1 cellular context compared by ENCODE assay signal in the genomic region with DNA sequence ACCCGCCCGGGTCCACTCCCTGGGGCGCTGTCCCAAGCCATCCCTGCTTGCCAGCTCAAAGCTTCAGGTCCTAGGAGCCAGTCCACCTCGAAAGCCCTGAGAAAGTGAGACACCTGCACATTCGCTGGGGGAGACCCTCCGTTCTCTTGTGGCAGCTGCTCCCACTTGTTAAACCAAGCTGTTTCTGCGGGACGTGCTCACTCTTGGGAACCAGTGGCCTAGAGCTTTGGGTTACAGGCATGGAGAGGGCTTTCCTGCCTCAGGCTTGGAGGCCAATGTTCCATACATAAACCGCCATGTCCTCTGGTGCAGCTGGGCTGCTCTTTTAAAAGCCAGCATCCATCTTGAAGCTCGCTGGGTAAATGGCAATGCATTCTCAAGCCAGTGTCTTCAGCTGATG.
TF ChIP-seq lines count a peak whose summit lies in the region.

No MANE protein-coding gene starts in this region.

TF ChIP-seq in IMR-90, 13 proteins besides CTCF, POLR2A, EP300 and RAD21:
- no peak for TF ChIP-seq BHLHE40 (IDR thresholded peaks at IDR 0.05; ENCODE audit: low read depth, low read length)
- no peak for TF ChIP-seq NFE2L2 (IDR thresholded peaks at IDR 0.05; ENCODE audit: low read depth, low read length)
